Comparison of ENCODE assay signal across 10 cellular contexts in the genomic region with DNA sequence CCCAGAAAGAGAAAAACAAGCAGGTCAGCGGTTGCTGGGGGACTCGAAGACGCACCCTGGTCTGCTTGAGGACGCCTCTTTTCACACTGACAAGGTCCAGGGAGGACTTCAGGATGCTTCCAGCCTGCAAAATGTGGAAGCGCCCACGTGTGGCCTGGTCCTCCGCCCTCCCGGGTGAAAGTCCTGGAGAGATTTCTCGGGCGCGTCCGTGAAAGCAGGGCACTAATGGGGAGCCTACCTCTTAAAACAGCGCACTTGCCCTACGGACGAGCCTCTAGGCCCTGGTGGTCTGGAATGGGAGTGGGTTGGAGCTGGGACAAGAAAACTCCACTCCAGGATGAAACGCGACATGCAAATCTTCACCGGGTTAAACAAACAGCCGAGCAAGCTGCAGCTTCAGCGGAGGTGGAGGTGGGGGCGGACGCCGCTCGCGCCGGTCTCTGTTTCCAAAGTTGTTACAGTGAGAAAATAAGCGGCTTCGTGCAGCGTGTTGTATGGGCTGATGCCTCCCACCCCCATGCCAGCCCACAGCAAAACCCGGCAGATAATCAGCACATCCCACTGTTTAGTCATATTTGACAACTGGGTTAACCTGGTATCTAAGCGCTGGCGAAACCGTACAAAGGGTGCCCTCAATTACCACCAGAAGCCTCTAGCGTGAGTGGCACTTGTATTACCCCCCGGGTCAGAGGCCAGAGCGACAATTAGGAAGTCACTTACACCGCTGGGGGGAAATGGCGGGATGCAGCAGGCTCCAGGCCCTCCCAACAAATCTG. TPM values are rescaled to one million over a fixed set of nuclear protein-coding genes. Genes with fewer than 3 reads are reported as not detected.
DNase-seq lines count a peak whose midpoint lies in the region; ATAC-seq and TF ChIP-seq lines count a peak whose summit lies in the region.
"Had no signal": no experiment of that assay in that cellular context is flagged by ENCODE, and none has a peak within 500 bp of the region (broad histone marks: within the 10 kb centered on the region; RNA-seq: fewer than 3 reads in every experiment).

No MANE protein-coding gene starts in this region.

- H3K9me3 Mint-ChIP-seq in activated naive CD4-positive, alpha-beta T cell treated with anti-CD3 and anti-CD28 coated beads, Interleukin-2, amount 10 ng/mL, durations not matched to agents 7 days and 5 days = no peaks in the 10 kb centered on the region
- H3K9me3 Mint-ChIP-seq in activated naive CD4-positive, alpha-beta T cell treated with anti-CD3 and anti-CD28 coated beads, Interleukin-2, amount 50 U/mL, for 72 hours = no peaks in the 10 kb centered on the region
- no peaks in the 10 kb centered on the region for H3K9me3 Mint-ChIP-seq in activated CD4-positive, alpha-beta memory T cell treated with anti-CD3 and anti-CD28 coated beads, Interleukin-2, amount 10 ng/mL, durations not matched to agents 7 days and 5 days
- H3K9me3 Mint-ChIP-seq in type B pancreatic cell = no peaks in the 10 kb centered on the region

- no peak for DNase-seq in activated naive CD4-positive, alpha-beta T cell treated with anti-CD3 and anti-CD28 coated beads, Interleukin-2, amount 10 ng/mL, durations not matched to agents 7 days and 5 days
- DNase-seq in activated naive CD4-positive, alpha-beta T cell treated with anti-CD3 and anti-CD28 coated beads, Interleukin-2, amount 50 U/mL, for 72 hours (ENCODE audit: low spot score in 2 of 2) = no peak
- DNase-seq in activated CD4-positive, alpha-beta memory T cell treated with anti-CD3 and anti-CD28 coated beads, Interleukin-2, amount 10 ng/mL, durations not matched to agents 7 days and 5 days = no peak
- no peak for DNase-seq in type B pancreatic cell (ENCODE audit: extremely low spot score, unreplicated experiment)
- no peak for DNase-seq in Right ventricle myocardium inferior (ENCODE audit: missing footprints)
- no peak for DNase-seq in Kasumi-1 (lab: John Stamatoyannopoulos, UW)
- DNase-seq: NCI-H2029 had no signal

- H3K27me3 ChIP-seq in iPS-15b (ENCODE audit: control insufficient read depth, insufficient read depth, low read length) = peaks cover 93% of the 10 kb centered on the region

- peaks cover 44% of the 10 kb centered on the region for H3K4me1 ChIP-seq in iPS-15b (ENCODE audit: control insufficient read depth, insufficient read depth, low read length)

- H3K4me3 Mint-ChIP-seq in activated naive CD4-positive, alpha-beta T cell treated with anti-CD3 and anti-CD28 coated beads, Interleukin-2, amount 10 ng/mL, durations not matched to agents 7 days and 5 days = peak overlapping the region; percentile 43
- H3K4me3 Mint-ChIP-seq in activated CD4-positive, alpha-beta memory T cell treated with anti-CD3 and anti-CD28 coated beads, Interleukin-2, amount 10 ng/mL, durations not matched to agents 7 days and 5 days = peak overlapping the region; percentile 37
- H3K4me3 Mint-ChIP-seq in type B pancreatic cell = peak overlapping the region; percentile 80

- H3K27me3 Mint-ChIP-seq in activated naive CD4-positive, alpha-beta T cell treated with anti-CD3 and anti-CD28 coated beads, Interleukin-2, amount 10 ng/mL, durations not matched to agents 7 days and 5 days = peaks cover 96% of the 10 kb centered on the region
- H3K27me3 Mint-ChIP-seq in activated CD4-positive, alpha-beta memory T cell treated with anti-CD3 and anti-CD28 coated beads, Interleukin-2, amount 10 ng/mL, durations not matched to agents 7 days and 5 days = peaks cover 86% of the 10 kb centered on the region
- H3K27me3 Mint-ChIP-seq in type B pancreatic cell = peaks cover 88% of the 10 kb centered on the region

- ATAC-seq in activated naive CD4-positive, alpha-beta T cell treated with anti-CD3 and anti-CD28 coated beads, Interleukin-2, amount 50 U/mL, for 72 hours = no peak
- no peak for ATAC-seq in Right ventricle myocardium inferior
- no peak for ATAC-seq in HG02588 (IDR thresholded peaks at IDR 0.05; ENCODE audit: unreplicated experiment)

- POLR2A ChIA-PET in activated CD4-positive, alpha-beta memory T cell treated with anti-CD3 and anti-CD28 coated beads, Interleukin-2, amount 10 ng/mL, durations not matched to agents 7 days and 5 days (lab: Charles Lee) = interaction anchor here (1.1 kb wide), 1 partner anchor 10 kb away, joined by 4 read pairs; no protein-coding TSS in a partner anchor

- peak overlapping the region; percentile 36 for H3K4me3 ChIP-seq in iPS-15b (ENCODE audit: low read depth, low read length)

- H3K9ac ChIP-seq in iPS-15b (ENCODE audit: low read depth, low read length) = no peak overlapping the region

- peaks cover 2% of the 10 kb centered on the region for H3K36me3 Mint-ChIP-seq in activated naive CD4-positive, alpha-beta T cell treated with anti-CD3 and anti-CD28 coated beads, Interleukin-2, amount 10 ng/mL, durations not matched to agents 7 days and 5 days
- H3K36me3 Mint-ChIP-seq in activated naive CD4-positive, alpha-beta T cell treated with anti-CD3 and anti-CD28 coated beads, Interleukin-2, amount 50 U/mL, for 72 hours = peaks cover 0 to 11% of the 10 kb centered on the region in 2 donors
- peaks cover 5% of the 10 kb centered on the region for H3K36me3 Mint-ChIP-seq in activated CD4-positive, alpha-beta memory T cell treated with anti-CD3 and anti-CD28 coated beads, Interleukin-2, amount 10 ng/mL, durations not matched to agents 7 days and 5 days (ENCODE audit: low read depth)
- H3K36me3 Mint-ChIP-seq in type B pancreatic cell = no peaks in the 10 kb centered on the region

- peaks cover 40% of the 10 kb centered on the region for H3K4me1 Mint-ChIP-seq in activated naive CD4-positive, alpha-beta T cell treated with anti-CD3 and anti-CD28 coated beads, Interleukin-2, amount 10 ng/mL, durations not matched to agents 7 days and 5 days
- peaks cover 40% of the 10 kb centered on the region for H3K4me1 Mint-ChIP-seq in activated CD4-positive, alpha-beta memory T cell treated with anti-CD3 and anti-CD28 coated beads, Interleukin-2, amount 10 ng/mL, durations not matched to agents 7 days and 5 days
- peaks cover 29% of the 10 kb centered on the region for H3K4me1 Mint-ChIP-seq in type B pancreatic cell (ENCODE audit: unreplicated experiment)

- CTCF ChIA-PET in activated naive CD4-positive, alpha-beta T cell treated with anti-CD3 and anti-CD28 coated beads, Interleukin-2, amount 10 ng/mL, durations not matched to agents 7 days and 5 days (lab: Charles Lee) = no interaction called here
- CTCF ChIA-PET in activated CD4-positive, alpha-beta memory T cell treated with anti-CD3 and anti-CD28 coated beads, Interleukin-2, amount 10 ng/mL, durations not matched to agents 7 days and 5 days (lab: Charles Lee) = interaction anchor here (2.0 kb wide), 1 partner anchor 11 kb away, joined by 5 read pairs; no protein-coding TSS in a partner anchor

- H3K27ac Mint-ChIP-seq in activated naive CD4-positive, alpha-beta T cell treated with anti-CD3 and anti-CD28 coated beads, Interleukin-2, amount 10 ng/mL, durations not matched to agents 7 days and 5 days = peak overlapping the region; percentile 45
- peak overlapping the region in 1 of 2 donors; percentile 36 for H3K27ac Mint-ChIP-seq in activated naive CD4-positive, alpha-beta T cell treated with anti-CD3 and anti-CD28 coated beads, Interleukin-2, amount 50 U/mL, for 72 hours
- H3K27ac Mint-ChIP-seq in activated CD4-positive, alpha-beta memory T cell treated with anti-CD3 and anti-CD28 coated beads, Interleukin-2, amount 10 ng/mL, durations not matched to agents 7 days and 5 days = peak overlapping the region; percentile 38
- H3K27ac Mint-ChIP-seq in type B pancreatic cell = no peak overlapping the region

- TF ChIP-seq CTCF in type B pancreatic cell (conservative IDR thresholded peaks at IDR 0.05) = peak; percentile 17

- intact Hi-C loops in Right ventricle myocardium inferior (cut with DNase I) = no loop called here

- H3K36me3 ChIP-seq in iPS-15b (ENCODE audit: control insufficient read depth, insufficient read depth, low read length) = no peaks in the 10 kb centered on the region

- H3K9me3 ChIP-seq in iPS-15b (ENCODE audit: control insufficient read depth, insufficient read depth, low read length) = no peaks in the 10 kb centered on the region

RNA-seq across cellular contexts. Expression of a gene that starts 1.1 kb away (rescaled TPM):
- total RNA-seq in activated naive CD4-positive, alpha-beta T cell treated with anti-CD3 and anti-CD28 coated beads, Interleukin-2, amount 50 U/mL, for 72 hours = not detected
- not detected for total RNA-seq in activated CD4-positive, alpha-beta memory T cell treated with anti-CD3 and anti-CD28 coated beads, Interleukin-2, amount 10 ng/mL, durations not matched to agents 7 days and 5 days
- 0.56 TPM in 1 of 2 replicates, not detected in the other for total RNA-seq in type B pancreatic cell (ENCODE audit: low replicate concordance)
- not detected for total RNA-seq in Right ventricle myocardium inferior
- total RNA-seq: subcutaneous adipose tissue had no signal
